20 cellular contexts compared by ENCODE assay signal in the genomic region with DNA sequence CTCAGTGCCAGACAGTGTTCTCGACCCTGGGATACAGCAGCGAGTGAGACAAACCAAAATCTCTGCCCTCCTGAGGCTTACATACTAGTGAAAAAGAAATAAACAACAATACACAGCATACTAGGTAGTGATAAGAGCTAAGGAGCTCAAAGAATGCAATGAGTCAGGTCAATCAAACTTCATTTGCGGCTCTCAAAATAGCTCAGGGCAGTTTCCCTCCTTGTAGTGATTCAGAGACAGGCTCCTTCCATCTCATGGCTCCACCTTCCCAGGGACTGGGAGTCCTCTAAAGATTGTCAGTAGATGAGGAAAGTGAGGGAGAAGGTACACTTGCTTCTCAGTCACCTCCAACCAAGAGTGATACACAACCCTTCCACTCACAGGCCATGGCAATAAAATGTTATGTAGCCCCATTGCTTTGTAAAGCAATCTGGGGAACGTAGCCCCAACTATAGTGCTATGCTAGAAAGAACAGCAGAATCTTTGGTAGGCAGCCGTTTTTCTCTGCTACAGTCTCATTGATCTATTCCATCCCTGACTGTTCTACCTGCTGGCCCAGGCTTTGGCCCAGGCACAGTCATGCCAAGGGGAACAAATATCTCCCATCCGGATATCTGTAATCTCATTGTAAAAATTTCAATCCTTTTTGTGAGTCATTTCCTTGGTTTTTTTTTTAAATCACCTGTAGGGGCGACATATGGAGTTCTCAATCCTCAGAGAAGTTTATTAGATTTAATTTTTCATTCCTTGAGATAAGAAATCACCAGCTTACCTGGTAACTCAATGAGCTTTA.
DNase-seq lines count a peak whose midpoint lies in the region; TF ChIP-seq lines count a peak whose summit lies in the region.
"Had no signal": no experiment of that assay in that cellular context is flagged by ENCODE, and none has a peak within 500 bp of the region (broad histone marks: within the 10 kb centered on the region; RNA-seq: fewer than 3 reads in every experiment).

No MANE protein-coding gene starts in this region.

- 71% methylated on average over 7 of the region's 7 CpGs for WGBS in hepatocyte (ENCODE audit: low lambda C conversion rate, missing lambda C conversion rate)

- H3K36me3 ChIP-seq in HUES6 (ENCODE audit: control insufficient read depth, insufficient read depth, low read length) (no peaks in the 10 kb centered on the region), adipocyte (ENCODE audit: control insufficient read depth, insufficient read depth, low read length, severe bottlenecking) (no peaks in the 10 kb centered on the region), hepatocyte (replicated peaks; ENCODE audit: insufficient read depth, low read depth) (no peaks in the 10 kb centered on the region), tibial artery (no peaks in the 10 kb centered on the region)
- H3K36me3 ChIP-seq: right lobe of liver had no signal

- no peaks in the 10 kb centered on the region for H4K20me1 ChIP-seq in hepatocyte (ENCODE audit: insufficient read depth, poor library complexity, severe bottlenecking)

- H3K27me3 ChIP-seq in HUES6 (ENCODE audit: control insufficient read depth, insufficient read depth, low read length) (no peaks in the 10 kb centered on the region), adipocyte (replicated peaks; ENCODE audit: control insufficient read depth, insufficient read depth, low read length) (no peaks in the 10 kb centered on the region), hepatocyte (no peaks in the 10 kb centered on the region), tibial artery (no peaks in the 10 kb centered on the region)
- H3K27me3 ChIP-seq: right lobe of liver had no signal

- H3K9ac ChIP-seq in HUES6 (ENCODE audit: low read length), result no peak overlapping the region
- H3K9ac ChIP-seq in adipocyte (ENCODE audit: low read length), result no peak overlapping the region

- H3K9me3 ChIP-seq in HUES6 (ENCODE audit: control insufficient read depth, insufficient read depth, low read depth, low read length), result no peaks in the 10 kb centered on the region
- no peaks in the 10 kb centered on the region for H3K9me3 ChIP-seq in adipocyte (ENCODE audit: control insufficient read depth, low read length)
- H3K9me3 ChIP-seq in hepatocyte (ENCODE audit: low read depth), result no peaks in the 10 kb centered on the region
- H3K9me3 ChIP-seq in tibial artery, result no peaks in the 10 kb centered on the region
- H3K9me3 ChIP-seq: mucosa of descending colon, right lobe of liver had no signal

- H3K9me2 ChIP-seq in hepatocyte (replicated peaks; ENCODE audit: insufficient read depth), result no peaks in the 10 kb centered on the region

- no peaks in the 10 kb centered on the region for H3K79me2 ChIP-seq in hepatocyte

- intact Hi-C loops in tibial artery (cut with DNase I; ENCODE audit: low total_unique reads), result no loop called here

- no peak overlapping the region for H3K4me3 ChIP-seq in HUES6 (ENCODE audit: low read depth, low read length)
- no peak overlapping the region for H3K4me3 ChIP-seq in adipocyte (ENCODE audit: low read length)
- no peak overlapping the region for H3K4me3 ChIP-seq in hepatocyte
- H3K4me3 ChIP-seq in tibial artery, result no peak overlapping the region
- H3K4me3 ChIP-seq: coronary artery, mucosa of descending colon, right lobe of liver had no signal

- peak; percentile 20 for DNase-seq in AG20443 (ENCODE audit: low spot score)
- DNase-seq in adipocyte (ENCODE audit: low read depth), result peak; percentile 23
- peak; percentile 28 for DNase-seq in hepatocyte (ENCODE audit: low spot score)
- no peak for DNase-seq in tibial artery
- no peak for DNase-seq in activated naive CD4-positive, alpha-beta T cell treated with anti-CD3 and anti-CD28 coated beads, Interleukin-2, amount 50 U/mL, for 16 hours
- no peak for DNase-seq in DMS 273 treated with DMSO at 0.1 percent for 48 hours (lab: John Stamatoyannopoulos, UW)
- no peak for DNase-seq in NCI-H1930 (lab: John Stamatoyannopoulos, UW)
- DNase-seq: activated CD4-positive, alpha-beta T cell treated with anti-CD3 and anti-CD28 coated beads, Interleukin-2, amount 50 U/mL, for 48 hours; activated naive CD8-positive, alpha-beta T cell treated with anti-CD3 and anti-CD28 coated beads, Interleukin-2, amount 50 U/mL, for 24 hours; activated T-cell treated with anti-CD3 and anti-CD28 coated beads, Interleukin-2, amount 50 U/mL, for 48 hours; glutamatergic neuron; kidney glomerular epithelial cell; mucosa of descending colon; NCI-H2081 treated with DMSO at 0.1 percent for 48 hours; NCI-H526 treated with DMSO at 0.1 percent for 48 hours; nucleus accumbens; right lobe of liver; stimulated activated CD4-positive, alpha-beta T cell treated with anti-CD3 and anti-CD28 coated beads, Interleukin-1b, Interleukin-23, amount 100 ng/mL, for 48 hours had no signal

- no peak overlapping the region for H2AFZ ChIP-seq in hepatocyte

- H3K4me2 ChIP-seq in hepatocyte, result no peak overlapping the region

- TF ChIP-seq CTCF in hepatocyte (IDR thresholded peaks at IDR 0.05; ENCODE audit: poor library complexity) (no peak), tibial artery (IDR thresholded peaks at IDR 0.05) (no peak)

- H3K27ac ChIP-seq in HUES6 (ENCODE audit: low read depth, low read length), result peak overlapping the region; percentile 5; the same call in 1 of the 2 replicates
- H3K27ac ChIP-seq in hepatocyte, result no peak overlapping the region
- no peak overlapping the region for H3K27ac ChIP-seq in tibial artery
- H3K27ac ChIP-seq: coronary artery, right lobe of liver had no signal

- peaks cover 46% of the 10 kb centered on the region for H3K4me1 ChIP-seq in HUES6 (ENCODE audit: control insufficient read depth, insufficient read depth, low read length)
- H3K4me1 ChIP-seq in adipocyte (ENCODE audit: control insufficient read depth, insufficient read depth, low read length), result peaks cover 11% of the 10 kb centered on the region
- peaks cover 11% of the 10 kb centered on the region for H3K4me1 ChIP-seq in hepatocyte (ENCODE audit: insufficient read depth)
- peaks cover 0 to 10% (median 4%) of the 10 kb centered on the region in 4 donors for H3K4me1 ChIP-seq in tibial artery
- H3K4me1 ChIP-seq: right lobe of liver had no signal

Comparison
In these comparisons a context has a peak if more than half of its experiments do, and no peak if none do; other contexts are left out.
1. DNase-seq: peak in AG20443 (single experiment), adipocyte (single experiment) and hepatocyte (single experiment); none in tibial artery (0 of 2), activated naive CD4-positive, alpha-beta T cell treated with anti-CD3 and anti-CD28 coated beads, Interleukin-2, amount 50 U/mL, for 16 hours (single experiment), DMS 273 treated with DMSO at 0.1 percent for 48 hours (single experiment) and NCI-H1930 (0 of 2).